ENCODE assay signal across 23 cellular contexts in the genomic region with DNA sequence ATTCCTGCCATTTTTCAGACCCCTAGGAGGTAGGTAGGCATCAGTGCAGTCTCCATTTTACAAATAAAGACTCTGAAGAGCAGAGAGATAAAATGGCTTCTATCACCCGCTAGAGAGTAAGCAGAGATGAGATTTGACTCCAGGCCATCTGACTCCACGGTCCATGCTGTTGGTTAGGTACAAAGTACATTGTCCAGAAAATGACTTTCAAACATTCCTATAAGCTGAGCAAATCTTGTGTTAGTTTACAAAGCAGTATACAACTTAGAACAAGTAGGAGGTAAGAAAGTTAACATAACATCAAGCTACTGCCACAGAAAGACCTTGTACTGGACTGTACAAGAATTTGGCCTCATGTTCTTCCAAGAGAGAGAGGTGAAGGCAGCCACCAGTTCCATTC. TPM values are rescaled to one million over a fixed set of nuclear protein-coding genes. Genes with fewer than 3 reads are reported as not detected.
"Had no signal": no experiment of that assay in that cellular context is flagged by ENCODE, and none has a peak within 500 bp of the region (broad histone marks: within the 10 kb centered on the region; RNA-seq: fewer than 3 reads in every experiment).

No MANE protein-coding gene starts in this region.

- ATAC-seq: activated naive CD8-positive, alpha-beta T cell treated with anti-CD3 and anti-CD28 coated beads, Interleukin-2, amount 50 U/mL, for 24 hours; gastroesophageal sphincter; heart right ventricle; natural killer cell treated with Interleukin-12 subunit alpha and Interleukin-12 subunit beta and Interleukin-15 and Interleukin-18, amount 100 ng/mL, for 72 hours; stimulated activated naive CD8-positive, alpha-beta T cell treated with anti-CD3 and anti-CD28 coated beads, Interleukin-15, Interleukin-2, amounts not matched to agents 100 U/mL and 50 U/mL, for 24 hours had no signal

- H3K27me3 Mint-ChIP-seq: activated naive CD8-positive, alpha-beta T cell treated with anti-CD3 and anti-CD28 coated beads, Interleukin-2, amount 50 U/mL, for 24 hours; central memory CD8-positive, alpha-beta T cell had no signal

- H3K36me3 Mint-ChIP-seq: activated naive CD4-positive, alpha-beta T cell treated with anti-CD3 and anti-CD28 coated beads, Interleukin-2, amount 10 ng/mL, durations not matched to agents 7 days and 5 days; natural killer cell treated with Interleukin-12 subunit alpha and Interleukin-12 subunit beta and Interleukin-15 and Interleukin-18, amount 100 ng/mL, for 72 hours had no signal

- H3K9me3 Mint-ChIP-seq: activated naive CD4-positive, alpha-beta T cell treated with anti-CD3 and anti-CD28 coated beads, Interleukin-2, amount 10 ng/mL, durations not matched to agents 7 days and 5 days; activated naive CD8-positive, alpha-beta T cell treated with anti-CD3 and anti-CD28 coated beads, Interleukin-2, amount 50 U/mL, for 24 hours; central memory CD8-positive, alpha-beta T cell; immature natural killer cell; natural killer cell treated with Interleukin-12 subunit alpha and Interleukin-12 subunit beta and Interleukin-15 and Interleukin-18, amount 100 ng/mL, for 72 hours had no signal

- DNase-seq: activated CD4-positive, alpha-beta T cell treated with anti-CD3 and anti-CD28 coated beads for 1 hour; activated CD8-positive, alpha-beta memory T cell treated with anti-CD3 and anti-CD28 coated beads for 24 hours; activated CD8-positive, alpha-beta memory T cell treated with anti-CD3 and anti-CD28 coated beads, Interleukin-2, amount 50 U/mL, for 48 hours; activated effector memory CD4-positive, alpha-beta T cell treated with Interleukin-2 at 50 U/mL for 16 hours; activated naive CD4-positive, alpha-beta T cell treated with anti-CD3 and anti-CD28 coated beads, Interleukin-2, amount 10 ng/mL, durations not matched to agents 7 days and 5 days; activated naive CD8-positive, alpha-beta T cell treated with anti-CD3 and anti-CD28 coated beads, Interleukin-2, amount 50 U/mL, for 24 hours; activated T-cell treated with anti-CD3 and anti-CD28 coated beads, Interleukin-2, amount 50 U/mL, for 48 hours; anterior cingulate cortex; effector CD4-positive, alpha-beta T cell; heart right ventricle; immature natural killer cell; stimulated activated CD4-positive, alpha-beta T cell treated with anti-CD3 and anti-CD28 coated beads, Interleukin-12 subunit alpha, Interleukin-12 subunit beta, amount 100 ng/mL, for 4 hours; stimulated activated CD4-positive, alpha-beta T cell treated with anti-CD3 and anti-CD28 coated beads, Interleukin-1b, Interleukin-23, amount 100 ng/mL, for 48 hours; stimulated activated naive CD8-positive, alpha-beta T cell treated with anti-CD3 and anti-CD28 coated beads, Interleukin-15, Interleukin-2, amounts not matched to agents 100 U/mL and 50 U/mL, for 24 hours; transverse colon; uterus; WERI-Rb-1 had no signal

- H3K36me3 ChIP-seq: gastroesophageal sphincter, heart right ventricle, transverse colon, uterus, WERI-Rb-1 had no signal

- H3K27ac Mint-ChIP-seq: activated naive CD4-positive, alpha-beta T cell treated with anti-CD3 and anti-CD28 coated beads, Interleukin-2, amount 10 ng/mL, durations not matched to agents 7 days and 5 days; activated naive CD8-positive, alpha-beta T cell treated with anti-CD3 and anti-CD28 coated beads, Interleukin-2, amount 50 U/mL, for 24 hours; immature natural killer cell; natural killer cell treated with Interleukin-12 subunit alpha and Interleukin-12 subunit beta and Interleukin-15 and Interleukin-18, amount 100 ng/mL, for 72 hours had no signal

- H3K9me3 ChIP-seq: gastroesophageal sphincter, heart right ventricle, transverse colon, uterus had no signal

- H3K4me1 Mint-ChIP-seq: central memory CD8-positive, alpha-beta T cell had no signal

- H3K4me3 ChIP-seq: gastroesophageal sphincter, heart right ventricle, transverse colon, uterus had no signal

- H3K27ac ChIP-seq: gastroesophageal sphincter, heart right ventricle, transverse colon, uterus, WERI-Rb-1 had no signal

- H3K4me3 Mint-ChIP-seq: activated naive CD4-positive, alpha-beta T cell treated with anti-CD3 and anti-CD28 coated beads, Interleukin-2, amount 10 ng/mL, durations not matched to agents 7 days and 5 days; activated naive CD8-positive, alpha-beta T cell treated with anti-CD3 and anti-CD28 coated beads, Interleukin-2, amount 50 U/mL, for 24 hours; central memory CD8-positive, alpha-beta T cell; immature natural killer cell; natural killer cell treated with Interleukin-12 subunit alpha and Interleukin-12 subunit beta and Interleukin-15 and Interleukin-18, amount 100 ng/mL, for 72 hours had no signal

- H3K27me3 ChIP-seq: gastroesophageal sphincter, heart right ventricle, transverse colon, uterus had no signal

- H3K4me1 ChIP-seq: uterus had no signal

RNA-seq across cellular contexts. Expression of a gene that starts 14.9 kb away (rescaled TPM):
- total RNA-seq: gastroesophageal sphincter; heart right ventricle; lower leg skin; natural killer cell treated with Interleukin-12 subunit alpha and Interleukin-12 subunit beta and Interleukin-15 and Interleukin-18, amount 100 ng/mL, for 72 hours; T-helper 2 cell treated with Interferon-gamma antibody and Interleukin-4, amounts not matched to agents 100 ng/mL and 5 ng/mL, for 36 hours had no signal
- polyA plus RNA-seq: esophagus, heart right ventricle, immature natural killer cell had no signal
